12 cellular contexts compared by ENCODE assay signal in genomic region chr1:226974544-226975258, GRCh38. TPM values are rescaled to one million over a fixed set of nuclear protein-coding genes. Genes with fewer than 3 reads are reported as not detected.
DNase-seq lines count a peak whose midpoint lies in the region; ATAC-seq and TF ChIP-seq lines count a peak whose summit lies in the region.
"Had no signal": no experiment of that assay in that cellular context is flagged by ENCODE, and none has a peak within 500 bp of the region (broad histone marks: within the 10 kb centered on the region; RNA-seq: fewer than 3 reads in every experiment).

No MANE protein-coding gene starts in this region.

- H3K27ac ChIP-seq in gastrocnemius medialis = peak overlapping the region; percentile 99

- peak overlapping the region; percentile 55 to 98 (median 91) for H3K27ac Mint-ChIP-seq in brain
- H3K27ac Mint-ChIP-seq: memory B cell had no signal

- H3K27me3 ChIP-seq in gastrocnemius medialis = no peaks in the 10 kb centered on the region

- peaks cover 29% of the 10 kb centered on the region for H3K4me1 Mint-ChIP-seq in brain

- peaks cover 0 to 40% of the 10 kb centered on the region in 2 donors for H3K36me3 ChIP-seq in gastrocnemius medialis

- intact Hi-C loops in gastrocnemius medialis (cut with DNase I; ENCODE audit: low total_unique reads) = loop anchor here (2.0 to 5.0 kb wide), 2 partner anchors 56 to 102 kb away; partner anchors contain the start of gene PSEN2

- TF ChIP-seq POLR2A in gastrocnemius medialis (IDR thresholded peaks at IDR 0.05) = no peak

- H3K36me3 Mint-ChIP-seq in brain = peaks cover 23% of the 10 kb centered on the region

- peaks cover 6 to 15% (median 8%) of the 10 kb centered on the region in 5 experiments for H3K9me3 Mint-ChIP-seq in brain

- in situ Hi-C loops in gastrocnemius medialis (cut with MboI; ENCODE audit: low sequenced_read_pairs in 4 of 4) = no loop called here

- H3K27me3 Mint-ChIP-seq in brain = peaks cover 5% of the 10 kb centered on the region
- H3K27me3 Mint-ChIP-seq: effector memory CD8-positive, alpha-beta T cell; memory B cell had no signal

- H3K4me3 Mint-ChIP-seq in brain = peak overlapping the region in 4 of 5 experiments; percentile 11 to 53 (median 29)
- H3K4me3 Mint-ChIP-seq: effector memory CD8-positive, alpha-beta T cell; memory B cell had no signal

- H3K4me3 ChIP-seq in gastrocnemius medialis = peak overlapping the region; percentile 29 to 45 (median 40)

- no peaks in the 10 kb centered on the region for H3K9me3 ChIP-seq in gastrocnemius medialis

- TF ChIP-seq CTCF in brain (conservative IDR thresholded peaks at IDR 0.05) (no peak), gastrocnemius medialis (IDR thresholded peaks at IDR 0.05 in 4 of 5, conservative IDR thresholded peaks at IDR 0.05 in 1 of 5) (no peak)

- ATAC-seq in gastrocnemius medialis (peak; percentile 20 to 24), GM18907 (IDR thresholded peaks at IDR 0.05; ENCODE audit: unreplicated experiment) (no peak), GM21576 (IDR thresholded peaks at IDR 0.05; ENCODE audit: unreplicated experiment) (no peak)
- ATAC-seq: effector memory CD8-positive, alpha-beta T cell had no signal

- DNase-seq in DMS53 (lab: John Stamatoyannopoulos, UW) = peak; percentile 91
- DNase-seq in left kidney (ENCODE audit: low read depth, low spot score) = peak; percentile 71
- DNase-seq in gastrocnemius medialis = peak; percentile 63 to 84
- DNase-seq in activated CD4-positive, alpha-beta T cell treated with anti-CD3 and anti-CD28 coated beads for 1 hour = no peak
- no peak for DNase-seq in activated naive CD4-positive, alpha-beta T cell treated with Interleukin-2 at 50 U/mL for 16 hours
- DNase-seq: activated CD8-positive, alpha-beta memory T cell treated with anti-CD3 and anti-CD28 coated beads for 24 hours; DMS79 treated with DMSO at 0.1 percent for 48 hours; effector memory CD8-positive, alpha-beta T cell had no signal

- H3K4me1 ChIP-seq in gastrocnemius medialis = peaks cover 82 to 84% of the 10 kb centered on the region in 2 donors

RNA-seq across cellular contexts. Expression of gene COQ8A, which starts 34.6 kb away (rescaled TPM):
- 99.6 TPM for polyA plus RNA-seq in brain (ENCODE audit: insufficient read depth, low read depth, low replicate concordance)
- total RNA-seq in gastrocnemius medialis = 1,000 to 10,000 TPM in 3 of 4 donors, 100 to 1,000 TPM in 1; 950 to 2,403 (median 1,384) TPM

Comparison
In these comparisons a context has a peak if more than half of its experiments do, and no peak if none do; other contexts are left out.
1. DNase-seq: peak in DMS53 (single experiment), left kidney (single experiment) and gastrocnemius medialis (2 of 2); none in activated CD4-positive, alpha-beta T cell treated with anti-CD3 and anti-CD28 coated beads for 1 hour (single experiment) and activated naive CD4-positive, alpha-beta T cell treated with Interleukin-2 at 50 U/mL for 16 hours (single experiment).
2. ATAC-seq: peak in gastrocnemius medialis (2 of 2); none in GM18907 (single experiment) and GM21576 (single experiment).